In genomic region chr9:136656339-136656738, GRCh38 we compare ENCODE assay signal across 17 cellular contexts. TPM values are rescaled to one million over a fixed set of nuclear protein-coding genes. Genes with fewer than 3 reads are reported as not detected.
DNase-seq lines count a peak whose midpoint lies in the region; ATAC-seq and TF ChIP-seq lines count a peak whose summit lies in the region.
"Had no signal": no experiment of that assay in that cellular context is flagged by ENCODE, and none has a peak within 500 bp of the region (broad histone marks: within the 10 kb centered on the region; RNA-seq: fewer than 3 reads in every experiment).

No MANE protein-coding gene starts in this region.

- intact Hi-C loops in esophagus muscularis mucosa (cut with DNase I), result no loop called here

- TF ChIP-seq EP300 in esophagus muscularis mucosa (IDR thresholded peaks at IDR 0.05) (no peak), tibial nerve (IDR thresholded peaks at IDR 0.05) (no peak)

- 43% methylated on average over 3 of the region's 8 CpGs for WGBS in esophagus muscularis mucosa
- WGBS in mesodermal cell (ENCODE audit: insufficient coverage in 2 of 2), 2 experiments, result 82 to 92% methylated on average over 6 to 8 of the region's 8 CpGs
- 56 to 79% methylated on average over 3 to 6 of the region's 8 CpGs for WGBS in tibial nerve, 2 donors

- H3K4me1 Mint-ChIP-seq in activated T-cell treated with anti-CD3 and anti-CD28 coated beads, Interleukin-2, amount 50 U/mL, for 72 hours (ENCODE audit: low read depth), result peaks cover 11% of the 10 kb centered on the region

- H3K27me3 ChIP-seq in esophagus muscularis mucosa (peaks cover 0 to 68% (median 5%) of the 10 kb centered on the region in 4 donors), tibial nerve (peaks cover 0 to 58% of the 10 kb centered on the region in 2 donors)

- TF ChIP-seq CTCF in esophagus muscularis mucosa (IDR thresholded peaks at IDR 0.05) (no peak), tibial nerve (IDR thresholded peaks at IDR 0.05) (no peak)

- H3K9me3 ChIP-seq in esophagus muscularis mucosa (no peaks in the 10 kb centered on the region), mesodermal cell (ENCODE audit: control insufficient read depth, low read length) (no peaks in the 10 kb centered on the region), tibial nerve (no peaks in the 10 kb centered on the region)
- H3K9me3 ChIP-seq: tibial artery had no signal

- TF ChIP-seq POLR2A in esophagus muscularis mucosa (IDR thresholded peaks at IDR 0.05; ENCODE audit: low read depth), result no peak
- no peak for TF ChIP-seq POLR2A in tibial nerve (IDR thresholded peaks at IDR 0.05)

- H3K27ac ChIP-seq in esophagus muscularis mucosa (replicated peaks in 1 of 4) (peak overlapping the region; percentile 43 to 80 (median 69)), mesodermal cell (ENCODE audit: low read depth, low read length, severe bottlenecking) (peak overlapping the region; percentile 73), tibial nerve (peak overlapping the region in 3 of 4 donors; percentile 44 to 67 (median 55))

- H3K4me1 ChIP-seq in esophagus muscularis mucosa (peaks cover 5 to 32% (median 20%) of the 10 kb centered on the region in 4 donors), mesodermal cell (ENCODE audit: control insufficient read depth, insufficient read depth, low read length, poor library complexity, severe bottlenecking) (peaks cover 21% of the 10 kb centered on the region), tibial nerve (peaks cover 0 to 5% (median 0%) of the 10 kb centered on the region in 4 donors)
- H3K4me1 ChIP-seq: tibial artery had no signal

- H3K36me3 ChIP-seq in esophagus muscularis mucosa (no peaks in the 10 kb centered on the region), mesodermal cell (ENCODE audit: control insufficient read depth, insufficient read depth, low read length) (no peaks in the 10 kb centered on the region), tibial nerve (no peaks in the 10 kb centered on the region)
- H3K36me3 ChIP-seq: tibial artery had no signal

- H3K4me3 Mint-ChIP-seq in activated T-cell treated with anti-CD3 and anti-CD28 coated beads, Interleukin-2, amount 50 U/mL, for 72 hours, result no peak overlapping the region
- H3K4me3 Mint-ChIP-seq: activated CD4-positive, alpha-beta T cell treated with anti-CD3 and anti-CD28 coated beads, Interleukin-2, amount 10 ng/mL, durations not matched to agents 7 days and 5 days; activated naive CD8-positive, alpha-beta T cell treated with anti-CD3 and anti-CD28 coated beads, Interleukin-2, amount 10 ng/mL, durations not matched to agents 7 days and 5 days; CD4-positive, alpha-beta memory T cell; central memory CD8-positive, alpha-beta T cell had no signal

- DNase-seq in activated T-cell treated with anti-CD3 and anti-CD28 coated beads, Interleukin-2, amount 50 U/mL, for 1 hour, result peak; percentile 18
- DNase-seq in activated T-cell treated with anti-CD3 and anti-CD28 coated beads, Interleukin-2, amount 50 U/mL, for 72 hours, result no peak
- DNase-seq in esophagus muscularis mucosa (ENCODE audit: extremely low spot score) (no peak), tibial nerve (ENCODE audit: low spot score in 2 of 2) (no peak), NCI-H1417 treated with DMSO at 0.1 percent for 48 hours (lab: John Stamatoyannopoulos, UW) (no peak), NCI-H1417 (lab: John Stamatoyannopoulos, UW) (no peak)
- DNase-seq: 8988T; activated CD4-positive, alpha-beta T cell treated with anti-CD3 and anti-CD28 coated beads, Interleukin-2, amount 10 ng/mL, durations not matched to agents 7 days and 5 days; CD4-positive, alpha-beta memory T cell; DMS79 treated with DMSO at 0.1 percent for 48 hours; NCI-H1694 treated with DMSO at 0.1 percent for 48 hours; stimulated activated CD4-positive, alpha-beta T cell treated with anti-CD3 and anti-CD28 coated beads, Interleukin-2, amount 100 ng/mL, for 24 hours had no signal

- ATAC-seq in activated T-cell treated with anti-CD3 and anti-CD28 coated beads, Interleukin-2, amount 50 U/mL, for 72 hours (replicated peaks in 1 of 2), result no peak
- ATAC-seq in HG03175 (IDR thresholded peaks at IDR 0.05; ENCODE audit: unreplicated experiment), result no peak

- peak overlapping the region; percentile 7 to 39 (median 30) for H3K4me3 ChIP-seq in esophagus muscularis mucosa
- H3K4me3 ChIP-seq in mesodermal cell (ENCODE audit: extremely low read depth, insufficient read depth, low read length, poor library complexity, severe bottlenecking), result no peak overlapping the region
- H3K4me3 ChIP-seq in tibial nerve, result peak overlapping the region in 1 of 4 donors; percentile 13

- H3K9me3 Mint-ChIP-seq in activated T-cell treated with anti-CD3 and anti-CD28 coated beads, Interleukin-2, amount 50 U/mL, for 72 hours, result no peaks in the 10 kb centered on the region
- H3K9me3 Mint-ChIP-seq: activated CD4-positive, alpha-beta T cell treated with anti-CD3 and anti-CD28 coated beads, Interleukin-2, amount 10 ng/mL, durations not matched to agents 7 days and 5 days; activated naive CD8-positive, alpha-beta T cell treated with anti-CD3 and anti-CD28 coated beads, Interleukin-2, amount 10 ng/mL, durations not matched to agents 7 days and 5 days; central memory CD8-positive, alpha-beta T cell had no signal

- peaks cover 29% of the 10 kb centered on the region for H3K27me3 Mint-ChIP-seq in activated T-cell treated with anti-CD3 and anti-CD28 coated beads, Interleukin-2, amount 50 U/mL, for 72 hours (ENCODE audit: low read depth)

- no peak overlapping the region for H3K27ac Mint-ChIP-seq in activated T-cell treated with anti-CD3 and anti-CD28 coated beads, Interleukin-2, amount 50 U/mL, for 72 hours
- H3K27ac Mint-ChIP-seq: activated CD4-positive, alpha-beta T cell treated with anti-CD3 and anti-CD28 coated beads, Interleukin-2, amount 10 ng/mL, durations not matched to agents 7 days and 5 days; activated naive CD8-positive, alpha-beta T cell treated with anti-CD3 and anti-CD28 coated beads, Interleukin-2, amount 10 ng/mL, durations not matched to agents 7 days and 5 days had no signal

- no peaks in the 10 kb centered on the region for H3K36me3 Mint-ChIP-seq in activated T-cell treated with anti-CD3 and anti-CD28 coated beads, Interleukin-2, amount 50 U/mL, for 72 hours (ENCODE audit: insufficient read depth in 2 of 2)
- H3K36me3 Mint-ChIP-seq: activated naive CD8-positive, alpha-beta T cell treated with anti-CD3 and anti-CD28 coated beads, Interleukin-2, amount 10 ng/mL, durations not matched to agents 7 days and 5 days; CD4-positive, alpha-beta memory T cell had no signal

RNA-seq across cellular contexts. Expression of gene EGFL7, which starts 6.4 kb away (rescaled TPM):
- total RNA-seq in activated T-cell treated with anti-CD3 and anti-CD28 coated beads, Interleukin-2, amount 50 U/mL, for 72 hours, result 1 to 10 TPM in 1 of 2 donors, under 1 TPM in 1; 0.93 to 1.1 TPM
- total RNA-seq in esophagus muscularis mucosa, result 100 to 1,000 TPM in 1 of 4 donors, 10 to 100 TPM in 3; 33.2 to 134 (median 78.7) TPM
- 188 TPM for polyA plus RNA-seq in mesodermal cell (2013, experiment 1 of 2)
- polyA plus RNA-seq in mesodermal cell (2013, experiment 2 of 2), result 118 TPM
- 100 to 1,000 TPM in 3 of 4 donors, 10 to 100 TPM in 1; 95.2 to 229 (median 179) TPM for total RNA-seq in tibial nerve
- total RNA-seq: CD4-positive, alpha-beta memory T cell had no signal

RNA-seq across cellular contexts. Expression of gene AGPAT2, which starts 30.9 kb away (rescaled TPM):
- total RNA-seq in activated T-cell treated with anti-CD3 and anti-CD28 coated beads, Interleukin-2, amount 50 U/mL, for 72 hours, result 10 to 100 TPM; 18.3 to 19.2 TPM
- total RNA-seq in esophagus muscularis mucosa (10 to 100 TPM; 22.0 to 52.8 (median 39.3) TPM), tibial nerve (100 to 1,000 TPM in 3 of 4 donors, 10 to 100 TPM in 1; 79.6 to 292 (median 151) TPM)
- polyA plus RNA-seq in mesodermal cell (2013, experiment 1 of 2), result 30.0 TPM
- 23.8 TPM for polyA plus RNA-seq in mesodermal cell (2013, experiment 2 of 2)

RNA-seq across cellular contexts. Expression of gene DIPK1B, which starts 56.0 kb away (rescaled TPM):
- under 1 TPM; 0.67 to 0.72 TPM for total RNA-seq in activated T-cell treated with anti-CD3 and anti-CD28 coated beads, Interleukin-2, amount 50 U/mL, for 72 hours
- total RNA-seq in esophagus muscularis mucosa (10 to 100 TPM in 3 of 4 donors, 1 to 10 TPM in 1; 6.6 to 27.8 (median 21.5) TPM), tibial nerve (10 to 100 TPM in 2 of 4 donors, 1 to 10 TPM in 2; 5.4 to 37.9 (median 15.8) TPM)
- 89.9 TPM for polyA plus RNA-seq in mesodermal cell (2013, experiment 1 of 2)
- polyA plus RNA-seq in mesodermal cell (2013, experiment 2 of 2), result 67.3 TPM
- total RNA-seq: activated CD4-positive, alpha-beta T cell treated with anti-CD3 and anti-CD28 coated beads, Interleukin-2, amount 10 ng/mL, durations not matched to agents 7 days and 5 days; CD4-positive, alpha-beta memory T cell had no signal
- polyA plus RNA-seq: CD4-positive, alpha-beta memory T cell had no signal

Comparison
In these comparisons a context has a peak if more than half of its experiments do, and no peak if none do; other contexts are left out.
1. RNA of gene EGFL7, which starts 6.4 kb away (total RNA-seq): 95.2 to 229 TPM in tibial nerve and 33.2 to 134 TPM in esophagus muscularis mucosa; 0.93 to 1.1 TPM in activated T-cell treated with anti-CD3 and anti-CD28 coated beads, Interleukin-2, amount 50 U/mL, for 72 hours; every median in the first group is over 10 times any median in the second.
2. Peak in every context shown above with its lines, with median percentiles within 50 percentile points of each other: H3K27ac ChIP-seq.